24 cellular contexts compared by ENCODE assay signal in the genomic region with DNA sequence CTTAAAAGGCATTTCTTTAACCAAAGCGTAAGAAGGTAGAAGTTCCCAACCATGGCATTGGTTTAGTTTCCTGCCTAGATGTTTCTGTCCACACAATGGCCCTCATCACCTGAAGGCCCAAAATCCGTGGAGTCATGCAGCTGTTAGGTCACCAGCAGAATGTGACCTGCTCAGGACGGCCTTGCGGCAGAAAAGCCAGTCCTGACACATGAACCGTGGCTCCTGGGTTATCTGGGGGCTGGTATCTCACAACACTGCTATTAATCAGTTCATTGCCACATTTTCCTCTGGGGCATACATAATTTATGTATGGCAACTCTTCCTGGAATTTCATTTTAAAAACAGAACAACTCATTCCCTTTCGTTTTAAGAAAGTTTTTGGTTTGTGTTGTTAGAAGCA.
"Had no signal": no experiment of that assay in that cellular context is flagged by ENCODE, and none has a peak within 500 bp of the region (broad histone marks: within the 10 kb centered on the region; RNA-seq: fewer than 3 reads in every experiment).

No MANE protein-coding gene starts in this region.

- FAIRE-seq: keratinocyte had no signal

- H3K4me1 ChIP-seq: gastrocnemius medialis, left lung, neural progenitor cell, prostate gland, sigmoid colon, stomach had no signal

- H3K4me3 ChIP-seq: gastrocnemius medialis, left lung, mucosa of descending colon, neural progenitor cell, prostate gland, sigmoid colon, stomach, thyroid gland had no signal

- H3K27ac ChIP-seq: epithelial cell of prostate, gastrocnemius medialis, left lung, neural progenitor cell, prostate gland, sigmoid colon, stomach, thyroid gland had no signal

- H3K27me3 Mint-ChIP-seq: naive B cell, type B pancreatic cell had no signal

- H3K4me1 Mint-ChIP-seq: naive B cell; nephron; neural progenitor cell; stimulated activated effector memory CD8-positive, alpha-beta T cell treated with anti-CD3 and anti-CD28 coated beads, Interleukin-12 subunit alpha, Interleukin-12 subunit beta, amount 100 ng/mL, for 72 hours had no signal

- H3K27ac Mint-ChIP-seq: mesothelial cell of epicardium; naive B cell; nephron; neural progenitor cell; stimulated activated effector memory CD8-positive, alpha-beta T cell treated with anti-CD3 and anti-CD28 coated beads, Interleukin-12 subunit alpha, Interleukin-12 subunit beta, amount 100 ng/mL, for 72 hours; type B pancreatic cell had no signal

- H3K4me2 ChIP-seq: neural progenitor cell had no signal

- H3K9me3 ChIP-seq: gastrocnemius medialis, mucosa of descending colon, prostate gland, thyroid gland had no signal

- H3K9ac ChIP-seq: neural progenitor cell had no signal

- H3K4me3 Mint-ChIP-seq: mesothelial cell of epicardium; nephron; neural progenitor cell; stimulated activated effector memory CD8-positive, alpha-beta T cell treated with anti-CD3 and anti-CD28 coated beads, Interleukin-12 subunit alpha, Interleukin-12 subunit beta, amount 100 ng/mL, for 72 hours; type B pancreatic cell had no signal

- ATAC-seq: esophagus mucosa; gastrocnemius medialis; left lung; mucosa of descending colon; right cardiac atrium; stimulated activated effector memory CD8-positive, alpha-beta T cell treated with anti-CD3 and anti-CD28 coated beads, Interleukin-12 subunit alpha, Interleukin-12 subunit beta, amount 100 ng/mL, for 72 hours had no signal

- H3K36me3 Mint-ChIP-seq: naive B cell; neural progenitor cell; stimulated activated effector memory CD8-positive, alpha-beta T cell treated with anti-CD3 and anti-CD28 coated beads, Interleukin-12 subunit alpha, Interleukin-12 subunit beta, amount 100 ng/mL, for 72 hours; type B pancreatic cell had no signal

- H3K27me3 ChIP-seq: gastrocnemius medialis, left lung, neural progenitor cell, sigmoid colon, stomach, thyroid gland had no signal

- H3K36me3 ChIP-seq: gastrocnemius medialis, left lung, neural progenitor cell, prostate gland, sigmoid colon, stomach, thyroid gland had no signal

- H2AFZ ChIP-seq: neural progenitor cell had no signal

- DNase-seq: cortex of kidney; foreskin fibroblast; gastrocnemius medialis; head of caudate nucleus; left lung; mesenchymal stem cell; mucosa of descending colon; naive B cell; right cardiac atrium; sigmoid colon; stimulated activated CD4-positive, alpha-beta T cell treated with anti-CD3 and anti-CD28 coated beads, Interleukin-2, amount 100 ng/mL, for 24 hours; stimulated activated CD4-positive, alpha-beta T cell treated with anti-CD3 and anti-CD28 coated beads, Interleukin-4, amount 100 ng/mL, for 24 hours; stimulated activated naive CD4-positive, alpha-beta T cell treated with Interleukin-2 at 50 U/mL for 16 hours; stomach; thyroid gland had no signal
